Comparison of ENCODE assay signal across 1 cellular context in the genomic region with DNA sequence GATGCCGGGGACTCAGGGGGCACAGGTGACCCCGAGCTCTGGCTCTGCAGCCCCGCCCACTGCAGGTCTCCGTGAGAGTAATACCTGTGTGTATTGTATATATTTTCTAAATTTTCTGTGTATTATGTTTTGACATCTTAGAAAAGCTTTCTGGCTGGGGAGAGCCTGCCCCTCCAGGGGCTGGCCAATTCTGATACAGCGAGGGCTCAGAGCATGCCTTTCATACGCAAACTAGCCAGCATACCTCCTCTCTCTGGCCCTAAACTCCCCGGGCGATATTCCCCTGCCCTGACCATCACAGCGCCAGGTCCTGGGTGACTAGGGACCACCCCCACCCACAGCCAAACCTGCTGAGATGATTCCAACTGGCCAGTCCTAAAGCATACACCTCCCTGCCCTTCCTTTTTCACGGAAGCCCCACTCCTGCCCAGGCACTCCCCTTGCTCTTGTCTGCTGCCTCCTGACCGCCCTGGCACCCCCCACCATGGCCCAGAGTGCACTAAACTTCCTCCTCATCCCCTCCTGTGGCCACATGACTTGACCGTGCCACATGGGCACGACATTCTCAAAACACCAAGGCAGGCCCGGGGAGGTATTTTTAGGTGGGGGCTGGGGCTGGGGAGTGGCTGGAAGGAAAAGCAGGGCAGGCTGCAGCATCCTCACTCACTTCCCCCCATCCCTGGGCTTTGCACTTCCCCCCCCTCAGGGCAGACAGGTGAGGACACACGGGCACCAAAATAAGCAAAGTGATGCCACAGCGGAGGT.
TF ChIP-seq lines count a peak whose summit lies in the region.

No MANE protein-coding gene starts in this region.

TF ChIP-seq in H1, 55 proteins besides CTCF, POLR2A, EP300 and RAD21 (continued from another document):
- TF ChIP-seq POU5F1 (IDR thresholded peaks at IDR 0.05; ENCODE audit: low read depth, low read length) = no peak
- TF ChIP-seq CTBP2 (IDR thresholded peaks at IDR 0.05; ENCODE audit: borderline replicate concordance, insufficient read depth, insufficient read length, low read length) = no peak
- no peak for TF ChIP-seq JUN (IDR thresholded peaks at IDR 0.05; ENCODE audit: low read depth, low read length)
- no peak for TF ChIP-seq POLR2AphosphoS5 (IDR thresholded peaks at IDR 0.05; ENCODE audit: low read depth, low read length)
- no peak for TF ChIP-seq RBBP5 (IDR thresholded peaks at IDR 0.05; ENCODE audit: borderline replicate concordance, low read depth, low read length)
- TF ChIP-seq BACH1 (IDR thresholded peaks at IDR 0.05; ENCODE audit: low read length) = no peak
- no peak for TF ChIP-seq BCL11A (IDR thresholded peaks at IDR 0.05; ENCODE audit: low read depth in 2 of 2, low read length in 2 of 2)
- no peak for TF ChIP-seq SUZ12 (IDR thresholded peaks at IDR 0.05; ENCODE audit: low read length)
- TF ChIP-seq CHD1 (IDR thresholded peaks at IDR 0.05; ENCODE audit: low read depth, low read length) = no peak
- TF ChIP-seq, protein P1, sequence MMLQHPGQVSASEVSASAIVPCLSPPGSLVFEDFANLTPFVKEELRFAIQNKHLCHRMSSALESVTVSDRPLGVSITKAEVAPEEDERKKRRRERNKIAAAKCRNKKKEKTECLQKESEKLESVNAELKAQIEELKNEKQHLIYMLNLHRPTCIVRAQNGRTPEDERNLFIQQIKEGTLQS (IDR thresholded peaks at IDR 0.05; ENCODE audit: insufficient read depth, low read depth, low read length) = no peak
- TF ChIP-seq GTF2F1 (IDR thresholded peaks at IDR 0.05; ENCODE audit: borderline replicate concordance, low read depth, low read length) = no peak
